In genomic region chr11:22626573-22627239, GRCh38 we compare ENCODE assay signal across 8 cellular contexts. TPM values are rescaled to one million over a fixed set of nuclear protein-coding genes. Genes with fewer than 3 reads are reported as not detected.
DNase-seq lines count a peak whose midpoint lies in the region; ATAC-seq lines count a peak whose summit lies in the region.

No MANE protein-coding gene starts in this region.

- no peaks in the 10 kb centered on the region for H3K9me3 Mint-ChIP-seq in activated T-cell treated with anti-CD3 and anti-CD28 coated beads, Interleukin-2, amount 50 U/mL, for 72 hours
- H3K9me3 Mint-ChIP-seq in T-cell: no peaks in the 10 kb centered on the region
- H3K9me3 Mint-ChIP-seq in stimulated activated naive B cell treated with anti-CD40 and anti-IgM and Interleukin-4, amounts not matched to agents 10 μg/mL and 1 μg/mL and 100 μg/mL, for 72 hours: no peaks in the 10 kb centered on the region

- no peaks in the 10 kb centered on the region for H3K27me3 ChIP-seq in iPS-20b (ENCODE audit: insufficient read depth, low read length)

- peak overlapping the region; percentile 89 for H3K4me3 ChIP-seq in iPS-20b (ENCODE audit: low read length)

- no peak for DNase-seq in activated T-cell treated with anti-CD3 and anti-CD28 coated beads, Interleukin-2, amount 50 U/mL, for 72 hours
- no peak for DNase-seq in activated T-cell treated with anti-CD3 and anti-CD28 coated beads for 4 hours
- DNase-seq in T-cell: no peak
- no peak for DNase-seq in stimulated activated naive B cell treated with anti-CD40 and anti-IgM and Interleukin-4, amounts not matched to agents 10 μg/mL and 1 μg/mL and 100 μg/mL, for 72 hours
- DNase-seq in NCI-H2107 (lab: John Stamatoyannopoulos, UW): no peak
- DNase-seq in SK-N-DZ (ENCODE audit: low spot score): no peak

- peaks cover 7% of the 10 kb centered on the region; the same call in 1 of the 2 replicates for H3K4me1 ChIP-seq in iPS-20b (ENCODE audit: insufficient read depth, low read length)

- CTCF ChIA-PET in T-cell (lab: Charles Lee): interaction anchor here in 1 of 2 donors (1.2 to 2.5 kb wide), 2 partner anchors 9 to 203 kb away, joined by 4 to 12 read pairs; partner anchors contain the start of gene SVIP

- peak overlapping the region; percentile 98 to 99 for H3K4me3 Mint-ChIP-seq in activated T-cell treated with anti-CD3 and anti-CD28 coated beads, Interleukin-2, amount 50 U/mL, for 72 hours
- H3K4me3 Mint-ChIP-seq in T-cell: peak overlapping the region; percentile 95 to 100 (median 99)
- H3K4me3 Mint-ChIP-seq in stimulated activated naive B cell treated with anti-CD40 and anti-IgM and Interleukin-4, amounts not matched to agents 10 μg/mL and 1 μg/mL and 100 μg/mL, for 72 hours: peak overlapping the region; percentile 55 to 100

- peak overlapping the region; percentile 96; the same call in 1 of the 2 replicates for H3K9ac ChIP-seq in iPS-20b (ENCODE audit: low read depth, low read length)

- H3K36me3 ChIP-seq in iPS-20b (ENCODE audit: insufficient read depth, low read depth, low read length): no peaks in the 10 kb centered on the region

- POLR2A ChIA-PET in T-cell (lab: Charles Lee): interaction anchor here in 1 of 2 donors (0.7 to 0.9 kb wide), 2 partner anchors 54 to 202 kb away, joined by 3 to 4 read pairs; partner anchors contain the start of gene SVIP

- ATAC-seq in activated T-cell treated with anti-CD3 and anti-CD28 coated beads, Interleukin-2, amount 50 U/mL, for 72 hours (replicated peaks in 1 of 2): no peak
- no peak for ATAC-seq in T-cell (replicated peaks in 1 of 4)
- no peak for ATAC-seq in stimulated activated naive B cell treated with anti-CD40 and anti-IgM and Interleukin-4, amounts not matched to agents 10 μg/mL and 1 μg/mL and 100 μg/mL, for 72 hours (replicated peaks)
- no peak for ATAC-seq in GM19452 (IDR thresholded peaks at IDR 0.05; ENCODE audit: unreplicated experiment)

- peaks cover 29% of the 10 kb centered on the region for H3K4me1 Mint-ChIP-seq in activated T-cell treated with anti-CD3 and anti-CD28 coated beads, Interleukin-2, amount 50 U/mL, for 72 hours (ENCODE audit: low read depth)
- peaks cover 37 to 47% (median 37%) of the 10 kb centered on the region in 3 donors for H3K4me1 Mint-ChIP-seq in T-cell
- H3K4me1 Mint-ChIP-seq in stimulated activated naive B cell treated with anti-CD40 and anti-IgM and Interleukin-4, amounts not matched to agents 10 μg/mL and 1 μg/mL and 100 μg/mL, for 72 hours: peaks cover 7 to 15% of the 10 kb centered on the region in 2 donors

- no peaks in the 10 kb centered on the region for H3K9me3 ChIP-seq in iPS-20b (ENCODE audit: insufficient read depth, low read depth, low read length)

- H3K27ac ChIP-seq in iPS-20b (ENCODE audit: low read length): no peak overlapping the region

- H3K27me3 Mint-ChIP-seq in activated T-cell treated with anti-CD3 and anti-CD28 coated beads, Interleukin-2, amount 50 U/mL, for 72 hours (ENCODE audit: low read depth): no peaks in the 10 kb centered on the region
- no peaks in the 10 kb centered on the region for H3K27me3 Mint-ChIP-seq in T-cell
- H3K27me3 Mint-ChIP-seq in stimulated activated naive B cell treated with anti-CD40 and anti-IgM and Interleukin-4, amounts not matched to agents 10 μg/mL and 1 μg/mL and 100 μg/mL, for 72 hours: no peaks in the 10 kb centered on the region

- H3K36me3 Mint-ChIP-seq in activated T-cell treated with anti-CD3 and anti-CD28 coated beads, Interleukin-2, amount 50 U/mL, for 72 hours (ENCODE audit: insufficient read depth in 2 of 2): no peaks in the 10 kb centered on the region
- H3K36me3 Mint-ChIP-seq in T-cell: peaks cover 9% of the 10 kb centered on the region
- H3K36me3 Mint-ChIP-seq in stimulated activated naive B cell treated with anti-CD40 and anti-IgM and Interleukin-4, amounts not matched to agents 10 μg/mL and 1 μg/mL and 100 μg/mL, for 72 hours: peaks cover 2 to 7% of the 10 kb centered on the region in 2 donors

- H3K27ac Mint-ChIP-seq in activated T-cell treated with anti-CD3 and anti-CD28 coated beads, Interleukin-2, amount 50 U/mL, for 72 hours: peak overlapping the region; percentile 87
- H3K27ac Mint-ChIP-seq in T-cell: peak overlapping the region; percentile 99 to 100
- H3K27ac Mint-ChIP-seq in stimulated activated naive B cell treated with anti-CD40 and anti-IgM and Interleukin-4, amounts not matched to agents 10 μg/mL and 1 μg/mL and 100 μg/mL, for 72 hours: peak overlapping the region; percentile 85

RNA-seq across cellular contexts. Expression of gene FANCF, which starts 1.1 kb away (rescaled TPM):
- total RNA-seq in activated T-cell treated with anti-CD3 and anti-CD28 coated beads, Interleukin-2, amount 50 U/mL, for 72 hours: 10 to 100 TPM; 12.6 to 13.9 TPM
- 10 to 100 TPM in 4 of 5 donors, 1 to 10 TPM in 1; 8.5 to 23.5 (median 22.2) TPM for total RNA-seq in T-cell
- 22.1 and 23.1 TPM in 2 replicates for polyA plus RNA-seq in SK-N-DZ (2014; cell fraction: cytosol; rRNA removed)
- polyA plus RNA-seq in SK-N-DZ (2014; cell fraction: nucleus; rRNA removed): 7.0 and 7.9 TPM in 2 replicates

RNA-seq across cellular contexts. Expression of gene GAS2, which starts 39.7 kb away (rescaled TPM):
- 1 to 10 TPM; 2.0 to 2.5 TPM for total RNA-seq in activated T-cell treated with anti-CD3 and anti-CD28 coated beads, Interleukin-2, amount 50 U/mL, for 72 hours
- total RNA-seq in T-cell: 1 to 10 TPM; 2.1 to 4.2 (median 2.6) TPM
- 0.43 and 4.6 TPM in 2 replicates for polyA plus RNA-seq in SK-N-DZ (2014; cell fraction: cytosol; rRNA removed)
- polyA plus RNA-seq in SK-N-DZ (2014; cell fraction: nucleus; rRNA removed): 1.6 and 2.7 TPM in 2 replicates
